Comparison of ENCODE assay signal across 1 cellular context in the genomic region with DNA sequence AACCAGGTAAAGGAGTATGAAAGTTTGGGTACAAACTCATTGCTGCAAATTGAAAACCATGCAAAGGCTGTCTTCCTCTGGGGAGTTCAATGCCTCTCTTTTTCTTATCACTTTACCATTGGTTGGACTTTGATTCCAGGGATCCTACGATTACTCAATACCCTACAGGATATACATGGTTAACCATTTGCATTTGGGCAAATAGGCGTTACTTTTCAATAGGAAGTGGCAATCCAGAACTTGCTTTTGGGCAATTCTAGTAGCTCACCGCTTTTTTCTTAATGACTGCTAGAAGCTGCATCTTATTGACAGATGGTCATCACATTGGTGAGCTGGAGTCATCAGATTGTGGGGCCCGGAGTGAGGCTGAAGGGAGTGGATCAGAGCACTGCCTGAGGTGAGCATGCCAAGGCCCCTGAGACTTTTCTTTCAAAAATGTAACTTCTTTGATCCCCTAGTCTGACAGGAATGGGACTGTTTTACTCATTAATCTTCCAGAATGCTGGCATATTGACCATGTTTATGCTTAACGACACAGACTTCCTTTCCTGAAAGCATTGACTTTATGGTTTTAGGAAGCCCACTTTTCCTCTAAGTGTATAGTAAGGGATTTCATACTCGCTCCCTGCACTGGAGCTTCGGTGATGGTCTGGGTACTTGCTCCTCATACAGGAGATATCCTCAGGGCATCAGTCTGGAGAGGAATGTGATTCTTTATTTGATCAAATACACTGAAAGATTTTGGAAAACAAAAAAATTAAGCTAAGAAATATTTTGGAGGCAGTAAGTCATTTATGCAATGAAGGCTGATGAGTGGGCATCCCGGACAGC.
TF ChIP-seq lines count a peak whose summit lies in the region.

A gene (plus strand): TSS at position 270 of the 831 bp plus-strand sequence. CDS start 13,039 bp downstream, outside the sequence.

TF ChIP-seq in HepG2, 621 proteins besides CTCF, POLR2A, EP300 and RAD21 (continued from another document and continues in another):
- TF ChIP-seq, protein P1, sequence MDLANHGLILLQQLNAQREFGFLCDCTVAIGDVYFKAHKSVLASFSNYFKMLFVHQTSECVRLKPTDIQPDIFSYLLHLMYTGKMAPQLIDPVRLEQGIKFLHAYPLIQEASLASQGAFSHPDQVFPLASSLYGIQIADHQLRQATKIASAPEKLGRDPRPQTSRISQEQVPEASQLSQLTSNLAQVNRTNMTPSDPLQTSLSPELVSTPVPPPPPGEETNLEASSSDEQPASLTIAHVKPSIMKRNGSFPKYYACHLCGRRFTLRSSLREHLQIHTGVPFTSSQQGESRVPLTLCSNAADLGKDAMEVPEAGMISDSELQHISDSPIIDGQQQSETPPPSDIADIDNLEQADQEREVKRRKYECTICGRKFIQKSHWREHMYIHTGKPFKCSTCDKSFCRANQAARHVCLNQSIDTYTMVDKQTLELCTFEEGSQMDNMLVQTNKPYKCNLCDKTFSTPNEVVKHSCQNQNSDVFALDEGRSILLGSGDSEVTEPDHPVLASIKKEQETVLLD (CRISPR knock-in tag; IDR thresholded peaks at IDR 0.05; ENCODE audit: low read depth) = no peak
- TF ChIP-seq SP5 (CRISPR knock-in tag; IDR thresholded peaks at IDR 0.05; ENCODE audit: borderline replicate concordance, low read depth) (peak; percentile 53), POGZ (CRISPR knock-in tag; IDR thresholded peaks at IDR 0.05) (peak; percentile 88), AGO1 (IDR thresholded peaks at IDR 0.05; ENCODE audit: low read depth, low read length, poor library complexity, severe bottlenecking) (no peak), ZNF10 (CRISPR knock-in tag; IDR thresholded peaks at IDR 0.05; ENCODE audit: borderline replicate concordance, low read depth) (no peak), ZMYM2 (CRISPR knock-in tag; IDR thresholded peaks at IDR 0.05) (0 out of 2 replicates have a peak, but pooled peaks have one; percentile 65), ZBTB1 (CRISPR knock-in tag; IDR thresholded peaks at IDR 0.05; ENCODE audit: borderline replicate concordance) (no peak), ZNF605 (CRISPR knock-in tag; IDR thresholded peaks at IDR 0.05) (no peak), TCF7L2 (IDR thresholded peaks at IDR 0.05; ENCODE audit: low read depth, low read length) (no peak), ZFP36L2 (CRISPR knock-in tag; IDR thresholded peaks at IDR 0.05) (no peak), ZNF761 (CRISPR knock-in tag; conservative IDR thresholded peaks at IDR 0.05) (no peak; the same call in 1 of the 2 replicates), SUZ12 (IDR thresholded peaks at IDR 0.05; ENCODE audit: low read depth, low read length) (no peak), SMC3 (IDR thresholded peaks at IDR 0.05; ENCODE audit: low read length) (peak; percentile 44; the same call in 1 of the 2 replicates), ZNF224 (CRISPR knock-in tag; IDR thresholded peaks at IDR 0.05) (no peak), ZNF589 (CRISPR knock-in tag; conservative IDR thresholded peaks at IDR 0.05) (no peak), PAWR (CRISPR knock-in tag; IDR thresholded peaks at IDR 0.05; ENCODE audit: borderline replicate concordance) (no peak), FOXM1 (CRISPR knock-in tag; IDR thresholded peaks at IDR 0.05) (no peak), ZNF709 (CRISPR knock-in tag; IDR thresholded peaks at IDR 0.05) (no peak), ZNF83 (CRISPR knock-in tag; IDR thresholded peaks at IDR 0.05; ENCODE audit: borderline replicate concordance) (no peak), NBN (conservative IDR thresholded peaks at IDR 0.05) (no peak), ZNF383 (CRISPR knock-in tag; IDR thresholded peaks at IDR 0.05; ENCODE audit: borderline replicate concordance) (no peak), MED13 (CRISPR knock-in tag; IDR thresholded peaks at IDR 0.05) (peak; percentile 57; the same call in 1 of the 2 replicates), SIX1 (CRISPR knock-in tag; IDR thresholded peaks at IDR 0.05; ENCODE audit: borderline replicate concordance) (peak; percentile 73; the same call in 1 of the 2 replicates), NR2F6 (IDR thresholded peaks at IDR 0.05) (peak; percentile 47; the same call in 1 of the 2 replicates), NR2F6 (CRISPR knock-in tag; IDR thresholded peaks at IDR 0.05) (peak; percentile 67), ZFP62 (CRISPR knock-in tag; IDR thresholded peaks at IDR 0.05) (no peak), KAT7 (CRISPR knock-in tag; IDR thresholded peaks at IDR 0.05; ENCODE audit: borderline replicate concordance) (0 out of 2 replicates have a peak, but pooled peaks have one; percentile 22), ZNF788 (CRISPR knock-in tag; IDR thresholded peaks at IDR 0.05; ENCODE audit: borderline replicate concordance) (no peak), ATAD3A (CRISPR knock-in tag; IDR thresholded peaks at IDR 0.05) (no peak), NR2F1 (CRISPR knock-in tag; IDR thresholded peaks at IDR 0.05) (no peak), FOXO1 (CRISPR knock-in tag; IDR thresholded peaks at IDR 0.05) (peak; percentile 35; the same call in 1 of the 2 replicates), ZNF44 (CRISPR knock-in tag; IDR thresholded peaks at IDR 0.05) (no peak)
- TF ChIP-seq, protein P2, sequence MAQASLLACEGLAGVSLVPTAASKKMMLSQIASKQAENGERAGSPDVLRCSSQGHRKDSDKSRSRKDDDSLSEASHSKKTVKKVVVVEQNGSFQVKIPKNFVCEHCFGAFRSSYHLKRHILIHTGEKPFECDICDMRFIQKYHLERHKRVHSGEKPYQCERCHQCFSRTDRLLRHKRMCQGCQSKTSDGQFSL (CRISPR knock-in tag; IDR thresholded peaks at IDR 0.05) = no peak
- TF ChIP-seq, protein P3, sequence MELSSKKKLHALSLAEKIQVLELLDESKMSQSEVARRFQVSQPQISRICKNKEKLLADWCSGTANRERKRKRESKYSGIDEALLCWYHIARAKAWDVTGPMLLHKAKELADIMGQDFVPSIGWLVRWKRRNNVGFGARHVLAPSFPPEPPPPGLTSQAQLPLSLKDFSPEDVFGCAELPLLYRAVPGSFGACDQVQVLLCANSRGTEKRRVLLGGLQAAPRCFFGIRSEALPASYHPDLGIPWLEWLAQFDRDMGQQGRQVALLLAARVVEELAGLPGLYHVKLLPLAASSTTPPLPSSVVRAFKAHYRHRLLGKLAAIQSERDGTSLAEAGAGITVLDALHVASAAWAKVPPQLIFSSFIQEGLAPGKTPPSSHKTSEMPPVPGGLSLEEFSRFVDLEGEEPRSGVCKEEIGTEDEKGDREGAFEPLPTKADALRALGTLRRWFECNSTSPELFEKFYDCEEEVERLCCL (CRISPR knock-in tag; IDR thresholded peaks at IDR 0.05; ENCODE audit: borderline replicate concordance) = no peak
- TF ChIP-seq, protein P4, sequence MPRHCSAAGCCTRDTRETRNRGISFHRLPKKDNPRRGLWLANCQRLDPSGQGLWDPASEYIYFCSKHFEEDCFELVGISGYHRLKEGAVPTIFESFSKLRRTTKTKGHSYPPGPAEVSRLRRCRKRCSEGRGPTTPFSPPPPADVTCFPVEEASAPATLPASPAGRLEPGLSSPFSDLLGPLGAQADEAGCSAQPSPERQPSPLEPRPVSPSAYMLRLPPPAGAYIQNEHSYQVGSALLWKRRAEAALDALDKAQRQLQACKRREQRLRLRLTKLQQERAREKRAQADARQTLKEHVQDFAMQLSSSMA (CRISPR knock-in tag; IDR thresholded peaks at IDR 0.05) = no peak
- TF ChIP-seq, protein P5, sequence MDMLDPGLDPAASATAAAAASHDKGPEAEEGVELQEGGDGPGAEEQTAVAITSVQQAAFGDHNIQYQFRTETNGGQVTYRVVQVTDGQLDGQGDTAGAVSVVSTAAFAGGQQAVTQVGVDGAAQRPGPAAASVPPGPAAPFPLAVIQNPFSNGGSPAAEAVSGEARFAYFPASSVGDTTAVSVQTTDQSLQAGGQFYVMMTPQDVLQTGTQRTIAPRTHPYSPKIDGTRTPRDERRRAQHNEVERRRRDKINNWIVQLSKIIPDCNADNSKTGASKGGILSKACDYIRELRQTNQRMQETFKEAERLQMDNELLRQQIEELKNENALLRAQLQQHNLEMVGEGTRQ (IDR thresholded peaks at IDR 0.05; ENCODE audit: low read depth, low read length) = no peak
- TF ChIP-seq, protein P5 (CRISPR knock-in tag; IDR thresholded peaks at IDR 0.05; ENCODE audit: borderline replicate concordance) = no peak; the same call in 1 of the 2 replicates
- TF ChIP-seq, protein P6, sequence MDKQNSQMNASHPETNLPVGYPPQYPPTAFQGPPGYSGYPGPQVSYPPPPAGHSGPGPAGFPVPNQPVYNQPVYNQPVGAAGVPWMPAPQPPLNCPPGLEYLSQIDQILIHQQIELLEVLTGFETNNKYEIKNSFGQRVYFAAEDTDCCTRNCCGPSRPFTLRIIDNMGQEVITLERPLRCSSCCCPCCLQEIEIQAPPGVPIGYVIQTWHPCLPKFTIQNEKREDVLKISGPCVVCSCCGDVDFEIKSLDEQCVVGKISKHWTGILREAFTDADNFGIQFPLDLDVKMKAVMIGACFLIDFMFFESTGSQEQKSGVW (CRISPR knock-in tag; IDR thresholded peaks at IDR 0.05; ENCODE audit: borderline replicate concordance) = no peak
- TF ChIP-seq, protein P7, sequence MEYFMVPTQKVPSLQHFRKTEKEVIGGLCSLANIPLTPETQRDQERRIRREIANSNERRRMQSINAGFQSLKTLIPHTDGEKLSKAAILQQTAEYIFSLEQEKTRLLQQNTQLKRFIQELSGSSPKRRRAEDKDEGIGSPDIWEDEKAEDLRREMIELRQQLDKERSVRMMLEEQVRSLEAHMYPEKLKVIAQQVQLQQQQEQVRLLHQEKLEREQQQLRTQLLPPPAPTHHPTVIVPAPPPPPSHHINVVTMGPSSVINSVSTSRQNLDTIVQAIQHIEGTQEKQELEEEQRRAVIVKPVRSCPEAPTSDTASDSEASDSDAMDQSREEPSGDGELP (IDR thresholded peaks at IDR 0.05; ENCODE audit: borderline replicate concordance, low read depth) = peak; percentile 66; the same call in 1 of the 2 replicates
- TF ChIP-seq, protein P8, sequence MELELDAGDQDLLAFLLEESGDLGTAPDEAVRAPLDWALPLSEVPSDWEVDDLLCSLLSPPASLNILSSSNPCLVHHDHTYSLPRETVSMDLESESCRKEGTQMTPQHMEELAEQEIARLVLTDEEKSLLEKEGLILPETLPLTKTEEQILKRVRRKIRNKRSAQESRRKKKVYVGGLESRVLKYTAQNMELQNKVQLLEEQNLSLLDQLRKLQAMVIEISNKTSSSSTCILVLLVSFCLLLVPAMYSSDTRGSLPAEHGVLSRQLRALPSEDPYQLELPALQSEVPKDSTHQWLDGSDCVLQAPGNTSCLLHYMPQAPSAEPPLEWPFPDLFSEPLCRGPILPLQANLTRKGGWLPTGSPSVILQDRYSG (CRISPR knock-in tag; IDR thresholded peaks at IDR 0.05) = 0 out of 2 replicates have a peak, but pooled peaks have one; percentile 45
- TF ChIP-seq, protein P9, sequence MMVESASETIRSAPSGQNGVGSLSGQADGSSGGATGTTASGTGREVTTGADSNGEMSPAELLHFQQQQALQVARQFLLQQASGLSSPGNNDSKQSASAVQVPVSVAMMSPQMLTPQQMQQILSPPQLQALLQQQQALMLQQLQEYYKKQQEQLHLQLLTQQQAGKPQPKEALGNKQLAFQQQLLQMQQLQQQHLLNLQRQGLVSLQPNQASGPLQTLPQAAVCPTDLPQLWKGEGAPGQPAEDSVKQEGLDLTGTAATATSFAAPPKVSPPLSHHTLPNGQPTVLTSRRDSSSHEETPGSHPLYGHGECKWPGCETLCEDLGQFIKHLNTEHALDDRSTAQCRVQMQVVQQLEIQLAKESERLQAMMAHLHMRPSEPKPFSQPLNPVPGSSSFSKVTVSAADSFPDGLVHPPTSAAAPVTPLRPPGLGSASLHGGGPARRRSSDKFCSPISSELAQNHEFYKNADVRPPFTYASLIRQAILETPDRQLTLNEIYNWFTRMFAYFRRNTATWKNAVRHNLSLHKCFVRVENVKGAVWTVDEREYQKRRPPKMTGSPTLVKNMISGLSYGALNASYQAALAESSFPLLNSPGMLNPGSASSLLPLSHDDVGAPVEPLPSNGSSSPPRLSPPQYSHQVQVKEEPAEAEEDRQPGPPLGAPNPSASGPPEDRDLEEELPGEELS (CRISPR knock-in tag; IDR thresholded peaks at IDR 0.05) = peak; percentile 92
- TF ChIP-seq, protein P10, sequence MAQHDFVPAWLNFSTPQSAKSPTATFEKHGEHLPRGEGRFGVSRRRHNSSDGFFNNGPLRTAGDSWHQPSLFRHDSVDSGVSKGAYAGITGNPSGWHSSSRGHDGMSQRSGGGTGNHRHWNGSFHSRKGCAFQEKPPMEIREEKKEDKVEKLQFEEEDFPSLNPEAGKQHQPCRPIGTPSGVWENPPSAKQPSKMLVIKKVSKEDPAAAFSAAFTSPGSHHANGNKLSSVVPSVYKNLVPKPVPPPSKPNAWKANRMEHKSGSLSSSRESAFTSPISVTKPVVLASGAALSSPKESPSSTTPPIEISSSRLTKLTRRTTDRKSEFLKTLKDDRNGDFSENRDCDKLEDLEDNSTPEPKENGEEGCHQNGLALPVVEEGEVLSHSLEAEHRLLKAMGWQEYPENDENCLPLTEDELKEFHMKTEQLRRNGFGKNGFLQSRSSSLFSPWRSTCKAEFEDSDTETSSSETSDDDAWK (CRISPR knock-in tag; IDR thresholded peaks at IDR 0.05) = no peak
- TF ChIP-seq, protein P11, sequence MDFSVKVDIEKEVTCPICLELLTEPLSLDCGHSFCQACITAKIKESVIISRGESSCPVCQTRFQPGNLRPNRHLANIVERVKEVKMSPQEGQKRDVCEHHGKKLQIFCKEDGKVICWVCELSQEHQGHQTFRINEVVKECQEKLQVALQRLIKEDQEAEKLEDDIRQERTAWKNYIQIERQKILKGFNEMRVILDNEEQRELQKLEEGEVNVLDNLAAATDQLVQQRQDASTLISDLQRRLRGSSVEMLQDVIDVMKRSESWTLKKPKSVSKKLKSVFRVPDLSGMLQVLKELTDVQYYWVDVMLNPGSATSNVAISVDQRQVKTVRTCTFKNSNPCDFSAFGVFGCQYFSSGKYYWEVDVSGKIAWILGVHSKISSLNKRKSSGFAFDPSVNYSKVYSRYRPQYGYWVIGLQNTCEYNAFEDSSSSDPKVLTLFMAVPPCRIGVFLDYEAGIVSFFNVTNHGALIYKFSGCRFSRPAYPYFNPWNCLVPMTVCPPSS (IDR thresholded peaks at IDR 0.05) = no peak
- TF ChIP-seq, protein P12, sequence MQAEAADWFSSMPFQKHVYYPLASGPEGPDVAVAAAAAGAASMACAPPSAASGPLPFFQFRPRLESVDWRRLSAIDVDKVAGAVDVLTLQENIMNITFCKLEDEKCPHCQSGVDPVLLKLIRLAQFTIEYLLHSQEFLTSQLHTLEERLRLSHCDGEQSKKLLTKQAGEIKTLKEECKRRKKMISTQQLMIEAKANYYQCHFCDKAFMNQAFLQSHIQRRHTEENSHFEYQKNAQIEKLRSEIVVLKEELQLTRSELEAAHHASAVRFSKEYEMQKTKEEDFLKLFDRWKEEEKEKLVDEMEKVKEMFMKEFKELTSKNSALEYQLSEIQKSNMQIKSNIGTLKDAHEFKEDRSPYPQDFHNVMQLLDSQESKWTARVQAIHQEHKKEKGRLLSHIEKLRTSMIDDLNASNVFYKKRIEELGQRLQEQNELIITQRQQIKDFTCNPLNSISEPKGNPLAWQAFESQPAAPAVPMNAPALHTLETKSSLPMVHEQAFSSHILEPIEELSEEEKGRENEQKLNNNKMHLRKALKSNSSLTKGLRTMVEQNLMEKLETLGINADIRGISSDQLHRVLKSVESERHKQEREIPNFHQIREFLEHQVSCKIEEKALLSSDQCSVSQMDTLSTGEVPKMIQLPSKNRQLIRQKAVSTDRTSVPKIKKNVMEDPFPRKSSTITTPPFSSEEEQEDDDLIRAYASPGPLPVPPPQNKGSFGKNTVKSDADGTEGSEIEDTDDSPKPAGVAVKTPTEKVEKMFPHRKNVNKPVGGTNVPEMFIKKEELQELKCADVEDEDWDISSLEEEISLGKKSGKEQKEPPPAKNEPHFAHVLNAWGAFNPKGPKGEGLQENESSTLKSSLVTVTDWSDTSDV (CRISPR knock-in tag; IDR thresholded peaks at IDR 0.05) = no peak
